ENCODE assay signal across 11 cellular contexts in the genomic region with DNA sequence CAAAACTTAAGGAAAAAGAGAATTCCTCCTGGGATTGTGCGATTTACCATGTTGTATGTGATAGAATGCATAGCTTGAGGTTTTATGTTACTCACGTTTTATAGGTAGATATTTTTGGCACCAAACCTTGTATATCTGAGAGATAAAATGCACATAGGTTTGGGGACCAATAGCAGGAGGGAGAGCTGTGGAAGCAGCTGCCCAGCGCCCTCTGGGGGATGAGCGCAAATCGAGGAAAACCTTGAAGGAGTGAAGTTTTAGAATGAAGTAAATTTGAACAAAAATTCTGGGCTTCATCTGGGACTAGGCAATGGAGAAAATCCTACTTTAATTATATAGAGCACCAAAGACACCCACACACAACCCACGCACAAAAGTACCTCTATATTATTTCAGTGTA.
DNase-seq lines count a peak whose midpoint lies in the region; TF ChIP-seq lines count a peak whose summit lies in the region.
"Had no signal": no experiment of that assay in that cellular context is flagged by ENCODE, and none has a peak within 500 bp of the region (broad histone marks: within the 10 kb centered on the region; RNA-seq: fewer than 3 reads in every experiment).

No MANE protein-coding gene starts in this region.

- H3K4me3 Mint-ChIP-seq in endodermal cell (no peak overlapping the region), immature natural killer cell (no peak overlapping the region)
- H3K4me3 Mint-ChIP-seq: natural killer cell had no signal

- H3K27ac Mint-ChIP-seq in endodermal cell (no peak overlapping the region), immature natural killer cell (no peak overlapping the region)
- H3K27ac Mint-ChIP-seq: natural killer cell had no signal

- H3K27me3 Mint-ChIP-seq in endodermal cell (ENCODE audit: insufficient read depth): no peaks in the 10 kb centered on the region
- peaks cover 0 to 3% (median 1%) of the 10 kb centered on the region in 3 donors for H3K27me3 Mint-ChIP-seq in immature natural killer cell (ENCODE audit: low read depth in 3 of 3)

- no peak overlapping the region for H3K9ac ChIP-seq in endodermal cell (ENCODE audit: extremely low read depth, low read length, poor library complexity, severe bottlenecking)

- H3K4me1 Mint-ChIP-seq in endodermal cell (peaks cover 16% of the 10 kb centered on the region), immature natural killer cell (no peaks in the 10 kb centered on the region)
- H3K4me1 Mint-ChIP-seq: natural killer cell had no signal

- no peaks in the 10 kb centered on the region for H3K36me3 ChIP-seq in endodermal cell (ENCODE audit: control insufficient read depth, insufficient read depth, low read length)
- H3K36me3 ChIP-seq: gastrocnemius medialis had no signal

- no peak overlapping the region for H3K27ac ChIP-seq in 22Rv1
- no peak overlapping the region for H3K27ac ChIP-seq in endodermal cell (ENCODE audit: low read depth, low read length)
- H3K27ac ChIP-seq: gastrocnemius medialis had no signal

- no peaks in the 10 kb centered on the region for H3K27me3 ChIP-seq in endodermal cell (ENCODE audit: control insufficient read depth, insufficient read depth, low read length, poor library complexity, severe bottlenecking)
- H3K27me3 ChIP-seq: gastrocnemius medialis had no signal

- H3K36me3 Mint-ChIP-seq in endodermal cell (ENCODE audit: low read depth) (peaks cover 2% of the 10 kb centered on the region), immature natural killer cell (no peaks in the 10 kb centered on the region)
- H3K36me3 Mint-ChIP-seq: natural killer cell had no signal

- no peak overlapping the region for H3K4me3 ChIP-seq in endodermal cell (ENCODE audit: low read length)
- H3K4me3 ChIP-seq: gastrocnemius medialis had no signal

- DNase-seq in GM03348 (ENCODE audit: low spot score) (peak; percentile 10), NCI-H345 treated with DMSO at 0.1 percent for 48 hours (lab: John Stamatoyannopoulos, UW; ENCODE audit: unreplicated experiment) (peak; percentile 21), endodermal cell (peak; percentile 68), activated T-cell treated with anti-CD3 and anti-CD28 coated beads for 4 hours (no peak), immature natural killer cell (no peak)
- DNase-seq in stimulated activated CD4-positive, alpha-beta T cell treated with anti-CD3 and anti-CD28 coated beads, Interleukin-4, amount 100 ng/mL, for 24 hours: no peak
- no peak for DNase-seq in activated naive CD4-positive, alpha-beta T cell treated with Interleukin-2 at 50 U/mL for 16 hours
- DNase-seq: gastrocnemius medialis, natural killer cell, NCI-H510A treated with DMSO at 0.1 percent for 48 hours had no signal

- no peaks in the 10 kb centered on the region for H3K9me3 ChIP-seq in endodermal cell (ENCODE audit: control insufficient read depth, low read length)
- H3K9me3 ChIP-seq: gastrocnemius medialis had no signal

- H3K9me3 Mint-ChIP-seq in endodermal cell (no peaks in the 10 kb centered on the region), immature natural killer cell (no peaks in the 10 kb centered on the region)

- H3K4me1 ChIP-seq in endodermal cell (ENCODE audit: control insufficient read depth, insufficient read depth, low read length): peaks cover 16% of the 10 kb centered on the region

- TF ChIP-seq CTCF in 22Rv1 (IDR thresholded peaks at IDR 0.05): peak; percentile 70
- TF ChIP-seq CTCF in endodermal cell (conservative IDR thresholded peaks at IDR 0.05): peak; percentile 78

- WGBS in endodermal cell (ENCODE audit: insufficient coverage in 1 of 2, insufficient read length in 1 of 2), 2 experiments: 71 to 80% methylated on average over 5 of the region's 6 CpGs

Comparison
In these comparisons a context has a peak if more than half of its experiments do, and no peak if none do; other contexts are left out.
1. DNase-seq: peak in GM03348 (single experiment), NCI-H345 treated with DMSO at 0.1 percent for 48 hours (single experiment) and endodermal cell (single experiment); none in activated T-cell treated with anti-CD3 and anti-CD28 coated beads for 4 hours (single experiment), immature natural killer cell (0 of 3), stimulated activated CD4-positive, alpha-beta T cell treated with anti-CD3 and anti-CD28 coated beads, Interleukin-4, amount 100 ng/mL, for 24 hours (single experiment) and activated naive CD4-positive, alpha-beta T cell treated with Interleukin-2 at 50 U/mL for 16 hours (single experiment).